Comparison of ENCODE assay signal across 26 cellular contexts in genomic region chr7:115613836-115614235, GRCh38.
"Had no signal": no experiment of that assay in that cellular context is flagged by ENCODE, and none has a peak within 500 bp of the region (broad histone marks: within the 10 kb centered on the region; RNA-seq: fewer than 3 reads in every experiment).

No MANE protein-coding gene starts in this region.

- H3K4me3 ChIP-seq: heart left ventricle, left lung, lower lobe of right lung, mucosa of descending colon, sigmoid colon, smooth muscle cell, suprapubic skin, tibial artery, upper lobe of right lung had no signal

- ATAC-seq: foreskin keratinocyte; heart left ventricle; left lung; lower lobe of right lung; mucosa of descending colon; stimulated activated naive B cell treated with anti-CD40 and anti-IgM and Interleukin-4, amounts not matched to agents 10 μg/mL and 1 μg/mL and 100 μg/mL, for 72 hours; T-helper 17 cell; upper lobe of right lung had no signal

- H3K27ac ChIP-seq: foreskin keratinocyte, heart left ventricle, left lung, lower lobe of right lung, sigmoid colon, suprapubic skin, tibial artery, upper lobe of right lung had no signal

- H3K4me1 ChIP-seq: foreskin keratinocyte, heart left ventricle, left lung, lower lobe of right lung, sigmoid colon, suprapubic skin, tibial artery, upper lobe of right lung had no signal

- DNase-seq: activated CD4-positive, alpha-beta memory T cell treated with anti-CD3 and anti-CD28 coated beads, Interleukin-2, amount 10 ng/mL, durations not matched to agents 7 days and 5 days; activated CD4-positive, alpha-beta T cell treated with anti-CD3 and anti-CD28 coated beads, Interleukin-2, amount 10 ng/mL, durations not matched to agents 7 days and 5 days; activated CD4-positive, CD25-positive, alpha-beta regulatory T cell treated with anti-CD3 and anti-CD28 coated beads, Interleukin-2, amount 50 U/mL, for 72 hours; activated CD8-positive, alpha-beta memory T cell treated with anti-CD3 and anti-CD28 coated beads, Interleukin-2, amount 50 U/mL, for 48 hours; activated gamma-delta T cell treated with Interleukin-2 at 50 U/mL for 16 hours; activated naive CD4-positive, alpha-beta T cell treated with anti-CD3 and anti-CD28 coated beads, Interleukin-2, amount 50 U/mL, for 16 hours; activated T-cell treated with anti-CD3 and anti-CD28 coated beads, Interleukin-2, amount 50 U/mL, for 24 hours; amygdala; central memory CD4-positive, alpha-beta T cell; foreskin keratinocyte; heart left ventricle; hypothalamus; kidney glomerular epithelial cell; left lung; lower lobe of right lung; mesendoderm; mucosa of descending colon; sigmoid colon; stimulated activated CD4-positive, alpha-beta T cell treated with anti-CD3 and anti-CD28 coated beads, Interleukin-1b, Interleukin-23, amount 100 ng/mL, for 48 hours; stimulated activated naive B cell treated with anti-CD40 and anti-IgM and Interleukin-4, amounts not matched to agents 10 μg/mL and 1 μg/mL and 100 μg/mL, for 72 hours; T-helper 17 cell; T1000; tibial artery; upper lobe of right lung had no signal

- H3K9me3 ChIP-seq: heart left ventricle, left lung, lower lobe of right lung, mucosa of descending colon, sigmoid colon, suprapubic skin, tibial artery, upper lobe of right lung had no signal

- H3K27me3 ChIP-seq: foreskin keratinocyte, heart left ventricle, left lung, sigmoid colon, suprapubic skin, tibial artery, upper lobe of right lung had no signal

- H3K36me3 ChIP-seq: heart left ventricle, left lung, lower lobe of right lung, sigmoid colon, suprapubic skin, tibial artery, upper lobe of right lung had no signal

- H3K4me2 ChIP-seq: smooth muscle cell had no signal
